In genomic region chr18:69956037-69956436, GRCh38 we compare ENCODE assay signal across 12 cellular contexts. TPM values are rescaled to one million over a fixed set of nuclear protein-coding genes. Genes with fewer than 3 reads are reported as not detected.
DNase-seq lines count a peak whose midpoint lies in the region; ATAC-seq and TF ChIP-seq lines count a peak whose summit lies in the region.
"Had no signal": no experiment of that assay in that cellular context is flagged by ENCODE, and none has a peak within 500 bp of the region (broad histone marks: within the 10 kb centered on the region; RNA-seq: fewer than 3 reads in every experiment).

No MANE protein-coding gene starts in this region.

- H3K4me3 Mint-ChIP-seq in Caco-2 (ENCODE audit: unreplicated experiment) (no peak overlapping the region), mesothelial cell of epicardium (no peak overlapping the region)

- no peak overlapping the region for H3K27ac Mint-ChIP-seq in Caco-2 (ENCODE audit: unreplicated experiment)
- H3K27ac Mint-ChIP-seq in mesothelial cell of epicardium: no peak overlapping the region

- H3K27me3 Mint-ChIP-seq in Caco-2 (ENCODE audit: insufficient read depth, unreplicated experiment): no peaks in the 10 kb centered on the region
- no peaks in the 10 kb centered on the region for H3K27me3 Mint-ChIP-seq in mesothelial cell of epicardium (ENCODE audit: low read depth)

- no peaks in the 10 kb centered on the region for H3K36me3 ChIP-seq in Caco-2 (ENCODE audit: control insufficient read depth, insufficient read depth, low read length)
- H3K36me3 ChIP-seq: pancreas had no signal

- DNase-seq in GM03348 (ENCODE audit: low spot score) (peak; percentile 15), kidney glomerular epithelial cell (lab: John Stamatoyannopoulos, UW) (peak; percentile 37), Caco-2 (no peak), mesothelial cell of epicardium (ENCODE audit: low spot score in 2 of 2, unreplicated experiment in 2 of 2) (no peak), T1000 (lab: John Stamatoyannopoulos, UW) (no peak)
- DNase-seq: left cardiac atrium, NCI-H446 treated with DMSO at 0.1 percent for 48 hours, pancreas had no signal

- POLR2A ChIA-PET in Caco-2 (lab: Charles Lee): no interaction called here

- intact Hi-C loops in Caco-2 (cut with micrococcal nuclease; ENCODE audit: unreplicated experiment): no loop called here

- TF ChIP-seq CTCF in Caco-2 (IDR thresholded peaks at IDR 0.05; ENCODE audit: insufficient read depth in 1 of 2, low read depth in 1 of 2, low read length in 1 of 2, severe bottlenecking in 1 of 2, unreplicated experiment in 1 of 2): no peak
- TF ChIP-seq CTCF in mesothelial cell of epicardium (IDR thresholded peaks at IDR 0.05; ENCODE audit: unreplicated experiment): no peak

- H3K27me3 ChIP-seq in Caco-2 (replicated peaks; ENCODE audit: control insufficient read depth, insufficient read depth, low read length): no peaks in the 10 kb centered on the region
- H3K27me3 ChIP-seq: pancreas had no signal

- H3K4me3 ChIP-seq in Caco-2 (ENCODE audit: low read depth, low read length): no peak overlapping the region
- H3K4me3 ChIP-seq: pancreas had no signal

- H3K4me1 Mint-ChIP-seq in Caco-2 (ENCODE audit: low read depth, unreplicated experiment) (no peaks in the 10 kb centered on the region), mesothelial cell of epicardium (peaks cover 3% of the 10 kb centered on the region)

- H3K9me3 Mint-ChIP-seq in Caco-2 (ENCODE audit: unreplicated experiment) (no peaks in the 10 kb centered on the region), mesothelial cell of epicardium (peaks cover 12% of the 10 kb centered on the region)

- H3K4me1 ChIP-seq in Caco-2: no peaks in the 10 kb centered on the region
- H3K4me1 ChIP-seq: pancreas had no signal

- H3K9me3 ChIP-seq in Caco-2: no peaks in the 10 kb centered on the region
- H3K9me3 ChIP-seq: pancreas had no signal

- ATAC-seq in GM19351 (IDR thresholded peaks at IDR 0.05; ENCODE audit: unreplicated experiment): peak; percentile 15
- peak; percentile 30 for ATAC-seq in HG03159 (IDR thresholded peaks at IDR 0.05; ENCODE audit: unreplicated experiment)
- ATAC-seq in GM21390 (IDR thresholded peaks at IDR 0.05; ENCODE audit: unreplicated experiment): no peak
- ATAC-seq: left cardiac atrium, pancreas, SK-N-SH treated with all-trans-retinoic acid at 6 μM for 48 hours had no signal

- no TSS peak for BruUV-seq in Caco-2 (replicated peaks; lab: Mats Ljungman, UMichigan)

- H3K36me3 Mint-ChIP-seq in Caco-2 (ENCODE audit: insufficient read depth, unreplicated experiment) (no peaks in the 10 kb centered on the region), mesothelial cell of epicardium (no peaks in the 10 kb centered on the region)

- CTCF ChIA-PET in Caco-2 (lab: Charles Lee): no interaction called here

RNA-seq across cellular contexts. Expression of gene CD226, which starts 8.4 kb away (rescaled TPM):
- total RNA-seq in Caco-2 (2022) (0.02 TPM in 1 of 2 replicates, not detected in the other), mesothelial cell of epicardium (0.31 to 0.84 TPM (median 0.63 TPM) in 3 replicates)

Comparison
In these comparisons a context has a peak if more than half of its experiments do, and no peak if none do; other contexts are left out.
1. DNase-seq: peak in GM03348 (single experiment) and kidney glomerular epithelial cell (single experiment); none in Caco-2 (0 of 2), mesothelial cell of epicardium (0 of 2) and T1000 (single experiment).